In the genomic region with DNA sequence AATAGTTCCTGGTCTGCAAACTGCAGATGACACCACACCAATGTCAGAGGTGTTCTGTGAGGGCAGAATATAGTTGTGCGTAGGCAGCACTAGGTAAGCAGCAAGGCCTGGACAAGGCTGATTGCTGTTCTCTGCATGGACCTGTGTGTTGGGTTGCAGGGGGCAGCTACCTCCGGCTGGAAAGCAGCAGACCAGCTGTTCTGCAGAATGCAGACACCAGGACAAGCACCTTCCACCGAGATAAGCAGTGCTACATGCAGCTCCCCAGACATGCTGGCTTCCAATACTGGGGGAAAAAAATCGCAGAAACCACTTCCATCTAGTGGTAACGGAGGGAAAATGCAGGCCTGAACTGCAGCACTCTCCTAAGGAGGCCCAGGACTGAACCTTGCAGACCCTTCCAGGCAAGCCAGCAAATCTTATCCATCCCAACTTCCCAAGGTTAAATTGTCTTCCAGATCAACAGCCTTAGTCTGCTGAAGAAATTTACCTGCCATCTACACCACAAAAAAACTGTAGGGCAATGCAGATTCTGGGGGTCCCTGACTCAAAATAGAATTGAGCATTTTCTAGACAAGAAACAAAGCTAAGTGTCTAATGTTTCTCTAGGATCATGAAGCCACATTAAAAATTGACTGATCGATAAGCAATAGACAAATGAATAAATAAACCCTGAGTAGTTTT, we compare ENCODE assay signal across 9 cellular contexts. TPM values are rescaled to one million over a fixed set of nuclear protein-coding genes. Genes with fewer than 3 reads are reported as not detected.
A peak's percentile ranks its signal among the peaks of the same experiment; 100 is the strongest.
DNase-seq lines count a peak whose midpoint lies in the region; ATAC-seq and TF ChIP-seq lines count a peak whose summit lies in the region.
"Had no signal": no experiment of that assay in that cellular context is flagged by ENCODE, and none has a peak within 500 bp of the region (broad histone marks: within the 10 kb centered on the region; RNA-seq: fewer than 3 reads in every experiment).

No MANE protein-coding gene starts in this region.

- no peak overlapping the region for H3K27ac Mint-ChIP-seq in activated CD8-positive, alpha-beta memory T cell treated with anti-CD3 and anti-CD28 coated beads, Interleukin-2, amount 10 ng/mL, durations not matched to agents 7 days and 5 days
- no peak overlapping the region for H3K27ac Mint-ChIP-seq in WTC11
- H3K27ac Mint-ChIP-seq: stimulated activated naive CD8-positive, alpha-beta T cell treated with anti-CD3 and anti-CD28 coated beads, Interleukin-15, Interleukin-2, amounts not matched to agents 100 ng/mL and 50 ng/mL, for 24 hours had no signal

- 31 to 33% methylated on average over 6 of the region's 6 CpGs for WGBS in heart right ventricle, 2 donors

- H3K4me1 Mint-ChIP-seq in activated CD8-positive, alpha-beta memory T cell treated with anti-CD3 and anti-CD28 coated beads, Interleukin-2, amount 10 ng/mL, durations not matched to agents 7 days and 5 days, result no peaks in the 10 kb centered on the region
- peaks cover 25% of the 10 kb centered on the region for H3K4me1 Mint-ChIP-seq in WTC11

- H3K27ac ChIP-seq in HEK293 (ENCODE audit: extremely low read depth, low read depth, low read length) (no peak overlapping the region), heart right ventricle (no peak overlapping the region)

- CTCF ChIA-PET in activated CD8-positive, alpha-beta memory T cell treated with anti-CD3 and anti-CD28 coated beads, Interleukin-2, amount 10 ng/mL, durations not matched to agents 7 days and 5 days (lab: Charles Lee), result interaction anchor here (1.1 to 3.5 kb wide), 3 partner anchors 204 to 899 kb away, joined by 3 to 21 read pairs (median 6); no protein-coding TSS in a partner anchor
- CTCF ChIA-PET in HEK293 (lab: Yijun Ruan, JAX), result interaction anchor here (0.6 to 11.5 kb wide), 47 partner anchors 8 to 1275 kb away, joined by 3 to 277 read pairs (median 4); no protein-coding TSS in a partner anchor
- CTCF ChIA-PET in WTC11 (lab: Charles Lee), result interaction anchor here (0.6 to 8.2 kb wide), 59 partner anchors 9 to 1274 kb away, joined by 3 to 234 read pairs (median 4); no protein-coding TSS in a partner anchor

- no peak overlapping the region for H3K4me3 Mint-ChIP-seq in activated CD8-positive, alpha-beta memory T cell treated with anti-CD3 and anti-CD28 coated beads, Interleukin-2, amount 10 ng/mL, durations not matched to agents 7 days and 5 days
- no peak overlapping the region for H3K4me3 Mint-ChIP-seq in WTC11
- H3K4me3 Mint-ChIP-seq: stimulated activated naive CD8-positive, alpha-beta T cell treated with anti-CD3 and anti-CD28 coated beads, Interleukin-15, Interleukin-2, amounts not matched to agents 100 ng/mL and 50 ng/mL, for 24 hours had no signal

- H3K4me3 ChIP-seq in HEK293 (ENCODE audit: low read depth, low read length), result no peak overlapping the region
- H3K4me3 ChIP-seq in heart right ventricle, result no peak overlapping the region

- TF ChIP-seq CTCF in HEK293 (tag by site-specific recombination; IDR thresholded peaks at IDR 0.05) (peak; percentile 62), WTC11 (IDR thresholded peaks at IDR 0.05) (peak; percentile 64), heart right ventricle (IDR thresholded peaks at IDR 0.05) (peak; percentile 40 to 75 (median 67))

- ATAC-seq in activated CD8-positive, alpha-beta memory T cell treated with anti-CD3 and anti-CD28 coated beads, Interleukin-2, amount 10 ng/mL, durations not matched to agents 7 days and 5 days, result peak; percentile 45
- ATAC-seq in WTC11 (peak; percentile 95), heart right ventricle (peak; percentile 80 to 94 (median 89)), HG02571 (IDR thresholded peaks at IDR 0.05; ENCODE audit: unreplicated experiment) (no peak)

- H3K9me3 ChIP-seq in HEK293 (ENCODE audit: control insufficient read depth, insufficient read depth, low read depth, low read length) (no peaks in the 10 kb centered on the region), heart right ventricle (no peaks in the 10 kb centered on the region)

- H3K9me3 Mint-ChIP-seq in activated CD8-positive, alpha-beta memory T cell treated with anti-CD3 and anti-CD28 coated beads, Interleukin-2, amount 10 ng/mL, durations not matched to agents 7 days and 5 days (ENCODE audit: low read depth), result peaks cover 6% of the 10 kb centered on the region
- H3K9me3 Mint-ChIP-seq in WTC11, result peaks cover 9% of the 10 kb centered on the region

- H3K27me3 Mint-ChIP-seq in activated CD8-positive, alpha-beta memory T cell treated with anti-CD3 and anti-CD28 coated beads, Interleukin-2, amount 10 ng/mL, durations not matched to agents 7 days and 5 days, result peaks cover under 1% of the 10 kb centered on the region
- H3K27me3 Mint-ChIP-seq in WTC11 (ENCODE audit: low read depth), result no peaks in the 10 kb centered on the region; the same call in 1 of the 2 replicates
- H3K27me3 Mint-ChIP-seq: stimulated activated naive CD8-positive, alpha-beta T cell treated with anti-CD3 and anti-CD28 coated beads, Interleukin-15, Interleukin-2, amounts not matched to agents 100 ng/mL and 50 ng/mL, for 24 hours had no signal

- no peaks in the 10 kb centered on the region for H3K4me1 ChIP-seq in HEK293 (ENCODE audit: control insufficient read depth, insufficient read depth, low read length)
- H3K4me1 ChIP-seq in heart right ventricle, result peaks cover 0 to 4% (median 0%) of the 10 kb centered on the region in 9 donors

- DNase-seq in activated CD8-positive, alpha-beta memory T cell treated with anti-CD3 and anti-CD28 coated beads, Interleukin-2, amount 10 ng/mL, durations not matched to agents 7 days and 5 days, result no peak
- no peak for DNase-seq in activated CD8-positive, alpha-beta memory T cell treated with anti-CD3 and anti-CD28 coated beads, Interleukin-2, amount 50 U/mL, for 4 hours
- DNase-seq in NCI-H1930 (lab: John Stamatoyannopoulos, UW) (peak; percentile 15 to 63), WTC11 (ENCODE audit: low spot score) (peak; percentile 58), heart right ventricle (peak in 1 of 2 donors; percentile 30), putamen (ENCODE audit: low spot score) (peak; percentile 77)

- no peaks in the 10 kb centered on the region for H3K36me3 Mint-ChIP-seq in activated CD8-positive, alpha-beta memory T cell treated with anti-CD3 and anti-CD28 coated beads, Interleukin-2, amount 10 ng/mL, durations not matched to agents 7 days and 5 days
- H3K36me3 Mint-ChIP-seq in WTC11, result peaks cover 4% of the 10 kb centered on the region; the same call in 1 of the 2 replicates

- intact Hi-C loops in heart right ventricle (cut with DNase I), result loop anchor here (1.0 to 5.0 kb wide), 7 partner anchors 115 to 1225 kb away; no protein-coding TSS in a partner anchor

- H3K36me3 ChIP-seq in HEK293 (ENCODE audit: control insufficient read depth in 2 of 2, insufficient read depth in 1 of 2, low read length in 2 of 2) (no peaks in the 10 kb centered on the region; a peak in 1 of 3 replicates), heart right ventricle (no peaks in the 10 kb centered on the region)

- peaks cover 0 to 3% (median 0%) of the 10 kb centered on the region in 7 donors for H3K27me3 ChIP-seq in heart right ventricle

- POLR2A ChIA-PET in HEK293 (lab: Yijun Ruan, JAX) (interaction anchor here (1.5 kb wide), 1 partner anchor 204 kb away, joined by 4 read pairs; no protein-coding TSS in a partner anchor), WTC11 (lab: Charles Lee) (no interaction called here)

TF ChIP-seq in HEK293, 187 proteins besides CTCF, POLR2A, EP300 and RAD21:
- TF ChIP-seq ZNF416 (tag by site-specific recombination; IDR thresholded peaks at IDR 0.05), result no peak
- peak; percentile 79 for TF ChIP-seq ZNF654 (tag by site-specific recombination; IDR thresholded peaks at IDR 0.05; ENCODE audit: low read depth)
- TF ChIP-seq ZIC2 (tag by site-specific recombination; IDR thresholded peaks at IDR 0.05), result peak; percentile 19; the same call in 1 of the 2 replicates
- no peak for TF ChIP-seq BCL11A (tag by site-specific recombination; IDR thresholded peaks at IDR 0.05; ENCODE audit: low read depth)
- TF ChIP-seq ZNF600 (tag by site-specific recombination; IDR thresholded peaks at IDR 0.05), result 0 out of 2 replicates have a peak, but pooled peaks have one; percentile 53

TF ChIP-seq in WTC11, 78 proteins besides CTCF, POLR2A, EP300 and RAD21 (continues in another document):
- TF ChIP-seq FOXP1 (CRISPR knock-in tag; IDR thresholded peaks at IDR 0.05; ENCODE audit: borderline replicate concordance) (peak; percentile 16; the same call in 1 of the 2 replicates), ZNF138 (CRISPR knock-in tag; conservative IDR thresholded peaks at IDR 0.05) (no peak)
- TF ChIP-seq, protein P1, sequence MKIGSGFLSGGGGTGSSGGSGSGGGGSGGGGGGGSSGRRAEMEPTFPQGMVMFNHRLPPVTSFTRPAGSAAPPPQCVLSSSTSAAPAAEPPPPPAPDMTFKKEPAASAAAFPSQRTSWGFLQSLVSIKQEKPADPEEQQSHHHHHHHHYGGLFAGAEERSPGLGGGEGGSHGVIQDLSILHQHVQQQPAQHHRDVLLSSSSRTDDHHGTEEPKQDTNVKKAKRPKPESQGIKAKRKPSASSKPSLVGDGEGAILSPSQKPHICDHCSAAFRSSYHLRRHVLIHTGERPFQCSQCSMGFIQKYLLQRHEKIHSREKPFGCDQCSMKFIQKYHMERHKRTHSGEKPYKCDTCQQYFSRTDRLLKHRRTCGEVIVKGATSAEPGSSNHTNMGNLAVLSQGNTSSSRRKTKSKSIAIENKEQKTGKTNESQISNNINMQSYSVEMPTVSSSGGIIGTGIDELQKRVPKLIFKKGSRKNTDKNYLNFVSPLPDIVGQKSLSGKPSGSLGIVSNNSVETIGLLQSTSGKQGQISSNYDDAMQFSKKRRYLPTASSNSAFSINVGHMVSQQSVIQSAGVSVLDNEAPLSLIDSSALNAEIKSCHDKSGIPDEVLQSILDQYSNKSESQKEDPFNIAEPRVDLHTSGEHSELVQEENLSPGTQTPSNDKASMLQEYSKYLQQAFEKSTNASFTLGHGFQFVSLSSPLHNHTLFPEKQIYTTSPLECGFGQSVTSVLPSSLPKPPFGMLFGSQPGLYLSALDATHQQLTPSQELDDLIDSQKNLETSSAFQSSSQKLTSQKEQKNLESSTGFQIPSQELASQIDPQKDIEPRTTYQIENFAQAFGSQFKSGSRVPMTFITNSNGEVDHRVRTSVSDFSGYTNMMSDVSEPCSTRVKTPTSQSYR (CRISPR knock-in tag; IDR thresholded peaks at IDR 0.05), result no peak

RNA-seq across cellular contexts. Expression of gene COBL, which starts 50.5 kb away (rescaled TPM):
- total RNA-seq in activated CD8-positive, alpha-beta memory T cell treated with anti-CD3 and anti-CD28 coated beads, Interleukin-2, amount 10 ng/mL, durations not matched to agents 7 days and 5 days, result not detected
- 36.5 to 49.8 TPM (median 48.1 TPM) in 3 replicates for total RNA-seq in WTC11 (2021)
- total RNA-seq in heart right ventricle, result 100 to 1,000 TPM in 2 of 10 donors, 10 to 100 TPM in 8; 60.3 to 109 (median 90.6) TPM
- 10 to 100 TPM; 15.5 to 25.6 TPM for polyA plus RNA-seq in heart right ventricle

Comparison
In these comparisons a context has a peak if more than half of its experiments do, and no peak if none do; other contexts are left out.
1. DNase-seq: peak in NCI-H1930 (2 of 2), WTC11 (single experiment) and putamen (single experiment); none in activated CD8-positive, alpha-beta memory T cell treated with anti-CD3 and anti-CD28 coated beads, Interleukin-2, amount 10 ng/mL, durations not matched to agents 7 days and 5 days (single experiment) and activated CD8-positive, alpha-beta memory T cell treated with anti-CD3 and anti-CD28 coated beads, Interleukin-2, amount 50 U/mL, for 4 hours (single experiment).
2. RNA of gene COBL, which starts 50.5 kb away (total RNA-seq): 60.3 to 109 TPM in heart right ventricle and 36.5 to 49.8 TPM in WTC11; not detected in activated CD8-positive, alpha-beta memory T cell treated with anti-CD3 and anti-CD28 coated beads, Interleukin-2, amount 10 ng/mL, durations not matched to agents 7 days and 5 days; every median in the first group is over 10 times any median in the second.
3. Peak in every context shown above with its lines, with median percentiles within 50 percentile points of each other: CTCF ChIP-seq.